ENCODE assay signal across 14 cellular contexts in the genomic region with DNA sequence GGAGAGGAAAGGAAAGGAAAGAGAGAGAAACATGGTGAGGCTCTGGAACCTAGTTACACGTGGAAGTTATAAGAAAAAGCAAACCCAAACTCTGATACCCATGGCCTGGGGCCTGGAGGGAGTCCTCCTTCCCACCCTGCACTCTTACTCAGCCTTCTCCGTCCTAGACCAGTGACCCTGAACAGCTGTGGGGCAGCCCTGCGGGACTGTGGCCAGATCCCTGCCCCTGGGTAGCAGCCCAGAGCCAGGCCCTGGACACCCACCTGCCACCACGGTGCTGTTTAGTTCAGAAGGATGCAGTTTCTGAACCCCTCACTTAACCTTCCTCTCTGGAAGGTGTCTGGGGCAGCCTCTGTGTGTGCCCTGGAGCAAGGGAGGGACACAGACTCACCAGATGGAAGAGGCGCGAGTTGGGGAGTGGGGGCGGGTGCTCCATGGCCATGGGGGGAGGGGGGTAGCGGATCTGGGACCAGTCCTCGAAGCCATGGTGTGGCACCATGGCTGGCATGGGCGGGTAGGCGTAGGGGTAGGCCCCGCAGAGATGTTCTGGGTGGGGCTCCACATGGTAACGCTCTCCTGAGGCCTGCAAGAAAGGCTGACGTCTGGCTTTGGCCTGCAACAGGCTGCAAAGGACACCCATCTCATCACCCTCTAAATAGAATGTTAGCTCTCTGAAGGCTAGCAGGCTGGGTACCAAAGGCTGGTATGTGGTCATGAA. TPM values are rescaled to one million over a fixed set of nuclear protein-coding genes. Genes with fewer than 3 reads are reported as not detected.
A peak's percentile ranks its signal among the peaks of the same experiment; 100 is the strongest.
DNase-seq lines count a peak whose midpoint lies in the region; ATAC-seq and TF ChIP-seq lines count a peak whose summit lies in the region.
"Had no signal": no experiment of that assay in that cellular context is flagged by ENCODE, and none has a peak within 500 bp of the region (broad histone marks: within the 10 kb centered on the region; RNA-seq: fewer than 3 reads in every experiment).

No MANE protein-coding gene starts in this region.

- no peak for TF ChIP-seq EP300 in upper lobe of left lung (IDR thresholded peaks at IDR 0.05)

- H3K4me3 Mint-ChIP-seq in chondrocyte (ENCODE audit: unreplicated experiment): no peak overlapping the region
- H3K4me3 Mint-ChIP-seq: B cell; CD4-positive, alpha-beta T cell; GM23338; H9 had no signal

- H3K9me3 ChIP-seq in gastrocnemius medialis (no peaks in the 10 kb centered on the region), upper lobe of left lung (no peaks in the 10 kb centered on the region)

- no peaks in the 10 kb centered on the region for H3K27me3 Mint-ChIP-seq in chondrocyte (ENCODE audit: low read depth)
- H3K27me3 Mint-ChIP-seq: B cell; CD4-positive, alpha-beta T cell had no signal

- no peaks in the 10 kb centered on the region for H3K27me3 ChIP-seq in H7 (ENCODE audit: control insufficient read depth, insufficient read depth, low read length)
- no peaks in the 10 kb centered on the region for H3K27me3 ChIP-seq in gastrocnemius medialis
- no peaks in the 10 kb centered on the region for H3K27me3 ChIP-seq in upper lobe of left lung

- intact Hi-C loops in gastrocnemius medialis (cut with DNase I; ENCODE audit: low total_unique reads): no loop called here

- TF ChIP-seq POLR2A in gastrocnemius medialis (IDR thresholded peaks at IDR 0.05) (no peak), upper lobe of left lung (IDR thresholded peaks at IDR 0.05) (no peak)

- H3K4me3 ChIP-seq in H7 (ENCODE audit: insufficient read depth, low read depth, low read length) (no peak overlapping the region), gastrocnemius medialis (no peak overlapping the region), upper lobe of left lung (no peak overlapping the region)
- H3K4me3 ChIP-seq: GM23338 had no signal

- in situ Hi-C loops in gastrocnemius medialis (cut with MboI; ENCODE audit: low sequenced_read_pairs in 4 of 4): no loop called here

- ATAC-seq in gastrocnemius medialis (no peak), upper lobe of left lung (ENCODE audit: low FRiP score in 2 of 2) (no peak), left lobe of liver (no peak)
- ATAC-seq: GM23338 had no signal

- H3K9me3 Mint-ChIP-seq in chondrocyte (ENCODE audit: low read depth): no peaks in the 10 kb centered on the region
- H3K9me3 Mint-ChIP-seq: CD4-positive, alpha-beta T cell; GM23338; H9 had no signal

- peaks cover 9% of the 10 kb centered on the region for H3K4me1 Mint-ChIP-seq in chondrocyte (ENCODE audit: low read depth)
- H3K4me1 Mint-ChIP-seq: B cell, H9 had no signal

- peak overlapping the region; percentile 88 to 98 (median 94) for H3K27ac ChIP-seq in gastrocnemius medialis
- H3K27ac ChIP-seq in upper lobe of left lung: peak overlapping the region in 3 of 4 donors; percentile 40 to 54 (median 44)

- H3K36me3 ChIP-seq in H7 (replicated peaks; ENCODE audit: control insufficient read depth, insufficient read depth, low read length) (peaks cover 6% of the 10 kb centered on the region), gastrocnemius medialis (peaks cover 0 to 69% of the 10 kb centered on the region in 2 donors), upper lobe of left lung (peaks cover 40 to 99% (median 81%) of the 10 kb centered on the region in 4 donors)

- peaks cover 38 to 40% of the 10 kb centered on the region in 2 donors for H3K4me1 ChIP-seq in gastrocnemius medialis
- peaks cover 10 to 51% (median 42%) of the 10 kb centered on the region in 4 donors for H3K4me1 ChIP-seq in upper lobe of left lung

- no peak overlapping the region for H3K27ac Mint-ChIP-seq in chondrocyte (ENCODE audit: unreplicated experiment)
- H3K27ac Mint-ChIP-seq: CD4-positive, alpha-beta T cell; GM23338; H9 had no signal

- 94% methylated on average over 14 of the region's 14 CpGs for WGBS in upper lobe of left lung, 2 donors

- TF ChIP-seq CTCF in chondrocyte (IDR thresholded peaks at IDR 0.05): no peak
- no peak for TF ChIP-seq CTCF in gastrocnemius medialis (IDR thresholded peaks at IDR 0.05 in 4 of 5, conservative IDR thresholded peaks at IDR 0.05 in 1 of 5)
- no peak for TF ChIP-seq CTCF in upper lobe of left lung (IDR thresholded peaks at IDR 0.05)

- peaks cover 50% of the 10 kb centered on the region for H3K36me3 Mint-ChIP-seq in chondrocyte (ENCODE audit: low read depth)

- peak; percentile 25 for DNase-seq in H7
- peak; percentile 75 for DNase-seq in chondrocyte (ENCODE audit: low spot score)
- DNase-seq in gastrocnemius medialis: peak in 1 of 2 donors; percentile 45
- no peak for DNase-seq in upper lobe of left lung
- DNase-seq in glomerular visceral epithelial cell (ENCODE audit: extremely low spot score): no peak
- DNase-seq in left lobe of liver (ENCODE audit: low spot score): no peak
- DNase-seq in A172 (ENCODE audit: low spot score): no peak
- DNase-seq: C1 segment of cervical spinal cord; Calu3; CD4-positive, alpha-beta T cell; DMS79; H9 had no signal

RNA-seq across cellular contexts. Expression of gene GPX3, which starts 13.0 kb away (rescaled TPM):
- 22.4 and 39.8 TPM in 2 replicates for total RNA-seq in H7 (2014; rRNA removed; shearing (Covaris generic))
- 1.5 to 5.3 TPM (median 4.9 TPM) in 3 replicates for total RNA-seq in chondrocyte
- total RNA-seq in gastrocnemius medialis: 1,000 to 10,000 TPM in 1 of 4 donors, 100 to 1,000 TPM in 3; 504 to 1,227 (median 655) TPM
- 1,000 to 10,000 TPM in 4 of 6 donors, 100 to 1,000 TPM in 2; 876 to 1,536 (median 1,027) TPM for total RNA-seq in upper lobe of left lung
- total RNA-seq in left lobe of liver: 199 TPM
- total RNA-seq in A172 (2014; rRNA removed; shearing (Covaris generic)): not detected in 2 replicates
- total RNA-seq: B cell, Calu3 had no signal

RNA-seq across cellular contexts. Expression of gene TNIP1, which starts 47.5 kb away (rescaled TPM):
- total RNA-seq in H7 (2014; rRNA removed; shearing (Covaris generic)): 27.3 and 38.6 TPM in 2 replicates
- total RNA-seq in chondrocyte (47.2 to 75.6 TPM (median 74.0 TPM) in 3 replicates), gastrocnemius medialis (100 to 1,000 TPM; 112 to 228 (median 188) TPM), upper lobe of left lung (100 to 1,000 TPM; 109 to 166 (median 130) TPM), left lobe of liver (74.5 TPM)
- total RNA-seq in A172 (2014; rRNA removed; shearing (Covaris generic)): 125 and 132 TPM in 2 replicates

Comparison
In these comparisons a context has a peak if more than half of its experiments do, and no peak if none do; other contexts are left out.
1. DNase-seq: peak in H7 (single experiment) and chondrocyte (single experiment); none in upper lobe of left lung (0 of 2), glomerular visceral epithelial cell (single experiment), left lobe of liver (single experiment) and A172 (single experiment).